ENCODE assay signal across 8 cellular contexts in genomic region chr16:720990-721764, GRCh38.
DNase-seq lines count a peak whose midpoint lies in the region; ATAC-seq and TF ChIP-seq lines count a peak whose summit lies in the region.

A gene with protein sequence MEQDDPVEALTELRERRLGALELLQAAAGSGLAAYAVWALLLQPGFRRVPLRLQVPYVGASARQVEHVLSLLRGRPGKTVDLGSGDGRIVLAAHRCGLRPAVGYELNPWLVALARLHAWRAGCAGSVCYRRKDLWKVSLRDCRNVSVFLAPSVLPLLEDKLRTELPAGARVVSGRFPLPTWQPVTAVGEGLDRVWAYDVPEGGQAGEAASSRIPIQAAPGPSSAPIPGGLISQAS (plus strand): TSS chr16:721146. CDS start chr16:721275, 129 bp downstream.

- peak; percentile 86 for DNase-seq in AG08395 (ENCODE audit: low spot score)
- DNase-seq in NCI-H2227 treated with DMSO at 0.1 percent for 48 hours (lab: John Stamatoyannopoulos, UW) = peak; percentile 82
- peak; percentile 83 for DNase-seq in activated CD4-positive, CD25-positive, alpha-beta regulatory T cell treated with anti-CD3 and anti-CD28 coated beads, Interleukin-2, amount 50 U/mL, for 72 hours
- DNase-seq in choroid plexus epithelial cell (ENCODE audit: low read depth) = peak; percentile 69
- peak; percentile 46 for DNase-seq in kidney glomerular epithelial cell (lab: John Stamatoyannopoulos, UW)
- peak in 3 of 4 experiments; percentile 50 to 80 (median 55) for DNase-seq in stimulated activated CD4-positive, alpha-beta T cell treated with anti-CD3 and anti-CD28 coated beads, Interleukin-1b, Interleukin-23, amount 100 ng/mL, for 24 hours (ENCODE audit: low read depth in 4 of 4, low spot score in 1 of 4)

- H3K4me3 ChIP-seq in choroid plexus epithelial cell (ENCODE audit: low read depth, low read length) = peak within 1 kb of the TSS; percentile 73

- ATAC-seq in GM18861 (IDR thresholded peaks at IDR 0.05; ENCODE audit: unreplicated experiment) = peak; percentile 56
- ATAC-seq in HG03066 (IDR thresholded peaks at IDR 0.05; ENCODE audit: low read depth, unreplicated experiment) = peak; percentile 70

- TF ChIP-seq CTCF in choroid plexus epithelial cell (conservative IDR thresholded peaks at IDR 0.05; ENCODE audit: low read depth, low read length) = no peak

Comparison
In these comparisons a context has a peak if more than half of its experiments do, and no peak if none do; other contexts are left out.
1. Peak in every context shown above with its lines: DNase-seq, ATAC-seq and H3K4me3 ChIP-seq.